9 cellular contexts compared by ENCODE assay signal in the genomic region with DNA sequence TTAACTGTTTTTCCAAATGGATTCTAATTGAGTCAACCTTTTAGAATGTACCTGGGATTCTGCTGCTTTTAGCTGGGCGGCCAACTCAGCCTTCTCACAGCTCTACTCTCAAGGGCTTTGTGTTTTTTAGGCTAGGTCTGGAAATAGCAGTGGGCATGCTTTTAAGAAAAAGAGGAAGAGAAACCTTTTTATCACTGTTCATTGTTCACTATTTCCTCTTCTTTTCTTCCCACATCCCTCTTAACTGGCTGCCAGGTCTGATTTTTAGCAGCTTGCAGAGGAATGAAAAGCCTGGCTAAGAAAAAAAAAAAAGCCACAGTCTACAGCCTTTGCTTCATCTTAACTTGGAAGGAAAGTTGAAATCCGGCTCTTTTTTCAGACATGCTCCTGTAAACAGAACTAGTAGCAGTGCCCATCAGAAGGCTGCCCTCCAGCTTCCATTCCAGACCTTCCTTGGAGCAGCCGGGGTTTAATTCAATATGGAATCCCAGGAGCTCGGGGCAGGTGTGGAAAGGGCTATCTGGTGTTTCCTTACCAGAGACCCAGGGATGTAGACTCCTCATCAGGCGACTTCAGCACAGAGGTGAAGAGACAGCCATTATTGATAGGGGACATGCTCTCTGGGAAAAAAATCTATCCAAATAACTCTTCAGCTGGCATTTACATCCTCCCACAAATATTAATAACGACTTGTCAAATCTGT.
DNase-seq lines count a peak whose midpoint lies in the region; ATAC-seq, FAIRE-seq and TF ChIP-seq lines count a peak whose summit lies in the region.
"Had no signal": no experiment of that assay in that cellular context is flagged by ENCODE, and none has a peak within 500 bp of the region (broad histone marks: within the 10 kb centered on the region; RNA-seq: fewer than 3 reads in every experiment).

No MANE protein-coding gene starts in this region.

- DNase-seq in GM12891 (ENCODE audit: insufficient read length, low spot score) (no peak), HCT116 (ENCODE audit: low read depth, low spot score) (no peak), HepG2 (ENCODE audit: low spot score) (no peak), left colon (no peak), T1000 (lab: John Stamatoyannopoulos, UW) (no peak), NCI-H1436 (lab: John Stamatoyannopoulos, UW) (no peak)
- DNase-seq in activated T-helper 1 cell treated with anti-CD3 and anti-CD28 coated beads, Interleukin-12 subunit alpha, Interleukin-12 subunit beta, Interleukin-2, Interleukin-4 antibody, amounts not matched to agents 30 ng/mL and 10 ng/mL and 1 ng/mL, durations not matched to agents 14 hours and 24 hours and 36 hours (ENCODE audit: low spot score), result no peak

- ATAC-seq in HCT116 (peak; percentile 59; the same call in 1 of the 2 replicates), HepG2 (peak; percentile 73), left colon (no peak)

- H3K4me2 ChIP-seq in HCT116 (ENCODE audit: low read length) (peak overlapping the region; percentile 69), OCI-LY3 (ENCODE audit: low read length) (peak overlapping the region; percentile 77), HepG2 (ENCODE audit: low read depth, low read length) (peak overlapping the region; percentile 51)

- no peaks in the 10 kb centered on the region for H3K27me3 ChIP-seq in HCT116 (ENCODE audit: insufficient read depth, low read length)
- peaks cover 62% of the 10 kb centered on the region for H3K27me3 ChIP-seq in OCI-LY3 (ENCODE audit: low read depth, low read length)
- H3K27me3 ChIP-seq in HepG2 (ENCODE audit: control insufficient read depth in 1 of 2, insufficient read depth in 2 of 2, low read length in 2 of 2), result peaks cover 2 to 58% of the 10 kb centered on the region in 2 experiments
- H3K27me3 ChIP-seq: thyroid gland had no signal

- H3K79me2 ChIP-seq in HCT116 (ENCODE audit: insufficient read depth, low read length), result no peaks in the 10 kb centered on the region
- H3K79me2 ChIP-seq in OCI-LY3 (ENCODE audit: low read length), result no peaks in the 10 kb centered on the region
- no peaks in the 10 kb centered on the region for H3K79me2 ChIP-seq in HepG2 (ENCODE audit: insufficient read depth, low read length)

- H3K27ac Mint-ChIP-seq in activated T-helper 1 cell treated with anti-CD3 and anti-CD28 coated beads, Interleukin-12 subunit alpha, Interleukin-12 subunit beta, Interleukin-2, Interleukin-4 antibody, amounts not matched to agents 30 ng/mL and 10 ng/mL and 1 ng/mL, durations not matched to agents 14 hours and 24 hours and 36 hours, result no peak overlapping the region

- H2AFZ ChIP-seq in HCT116 (ENCODE audit: low read depth, low read length, poor library complexity, severe bottlenecking), result peak overlapping the region; percentile 95
- no peak overlapping the region for H2AFZ ChIP-seq in OCI-LY3 (ENCODE audit: low read depth, low read length)
- H2AFZ ChIP-seq in HepG2 (ENCODE audit: low read length), result no peak overlapping the region

- peak overlapping the region in 1 of 2 experiments; percentile 44; a peak in 2 of 4 replicates for H3K4me3 ChIP-seq in HCT116 (replicated peaks in 1 of 2; ENCODE audit: low read depth in 1 of 2, low read length in 2 of 2)
- peak overlapping the region; percentile 74 for H3K4me3 ChIP-seq in OCI-LY3 (ENCODE audit: low read length)
- H3K4me3 ChIP-seq in HepG2 (replicated peaks in 1 of 3; ENCODE audit: insufficient read depth in 1 of 3, low read depth in 2 of 3, low read length in 3 of 3), result peak overlapping the region in 1 of 3 experiments; percentile 11; a peak in 1 of 6 replicates
- H3K4me3 ChIP-seq: thyroid gland had no signal

- H3K4me1 Mint-ChIP-seq in activated T-helper 1 cell treated with anti-CD3 and anti-CD28 coated beads, Interleukin-12 subunit alpha, Interleukin-12 subunit beta, Interleukin-2, Interleukin-4 antibody, amounts not matched to agents 30 ng/mL and 10 ng/mL and 1 ng/mL, durations not matched to agents 14 hours and 24 hours and 36 hours (ENCODE audit: low read depth), result peaks cover 8% of the 10 kb centered on the region

- intact Hi-C loops in HCT116 (cut with micrococcal nuclease), result loop anchor here (1.0 kb wide), 1 partner anchor 404 kb away; no protein-coding TSS in a partner anchor
- intact Hi-C loops in HepG2 (cut with micrococcal nuclease; ENCODE audit: unreplicated experiment), result loop anchor here (1.0 to 2.0 kb wide), 3 partner anchors 122 to 404 kb away; no protein-coding TSS in a partner anchor
- intact Hi-C loops in left colon (cut with DNase I, micrococcal nuclease), result loop anchor here in 1 of 2 donors (10.0 kb wide), 2 partner anchors 306 to 406 kb away; a partner anchor contains a TSS
- intact Hi-C loops in activated T-helper 1 cell treated with anti-CD3 and anti-CD28 coated beads, Interleukin-12 subunit alpha, Interleukin-12 subunit beta, Interleukin-2, Interleukin-4 antibody, amounts not matched to agents 30 ng/mL and 10 ng/mL and 1 ng/mL, durations not matched to agents 14 hours and 24 hours and 36 hours (cut with micrococcal nuclease), result loop anchor here (1.0 to 5.0 kb wide), 5 partner anchors 84 to 404 kb away; no protein-coding TSS in a partner anchor

- TF ChIP-seq POLR2A in GM12891 (IDR thresholded peaks at IDR 0.05; ENCODE audit: low read depth, low read length) (no peak), HCT116 (IDR thresholded peaks at IDR 0.05; ENCODE audit: borderline replicate concordance, extremely low read depth, insufficient read depth, insufficient read length) (no peak), HepG2 (IDR thresholded peaks at IDR 0.05; ENCODE audit: insufficient read depth in 1 of 2, low read depth in 2 of 2, low read length in 2 of 2) (no peak)

- H3K9ac ChIP-seq in HCT116 (ENCODE audit: low read length), result no peak overlapping the region
- peak overlapping the region; percentile 15; the same call in 1 of the 2 replicates for H3K9ac ChIP-seq in OCI-LY3 (ENCODE audit: low read length)
- no peak overlapping the region for H3K9ac ChIP-seq in HepG2 (ENCODE audit: insufficient read depth, low read depth, low read length)

- RAD21 ChIA-PET in HCT116 (lab: Charles Lee; ENCODE audit: low non-redundant PET in 1 of 2, low total read pairs in 2 of 2, uncharacterized antibody in 2 of 2, unreplicated experiment in 2 of 2), result interaction anchor here in 1 of 2 experiments (1.0 kb wide), 1 partner anchor 402 kb away, joined by 4 read pairs; no protein-coding TSS in a partner anchor

- FAIRE-seq in GM12891 (lab: Jason Lieb, UNC), result peak; percentile 64
- FAIRE-seq in HepG2 (lab: Jason Lieb, UNC), result no peak

- POLR2A ChIA-PET in HCT116 (lab: Charles Lee), result interaction anchor here (1.4 kb wide), 1 partner anchor 408 kb away, joined by 3 read pairs; a partner anchor contains a TSS
- POLR2A ChIA-PET in HepG2 (lab: Yijun Ruan, JAX), result interaction anchor here (1.0 to 6.4 kb wide), 3 partner anchors 47 to 305 kb away, joined by 3 to 39 read pairs (median 5); a partner anchor contains a TSS

- no peaks in the 10 kb centered on the region for H3K36me3 Mint-ChIP-seq in activated T-helper 1 cell treated with anti-CD3 and anti-CD28 coated beads, Interleukin-12 subunit alpha, Interleukin-12 subunit beta, Interleukin-2, Interleukin-4 antibody, amounts not matched to agents 30 ng/mL and 10 ng/mL and 1 ng/mL, durations not matched to agents 14 hours and 24 hours and 36 hours (ENCODE audit: low read depth)

- TF ChIP-seq CTCF in HCT116 (IDR thresholded peaks at IDR 0.05 in 2 of 3, conservative IDR thresholded peaks at IDR 0.05 in 1 of 3; ENCODE audit: borderline replicate concordance in 1 of 3, insufficient read depth in 1 of 3, low read depth in 2 of 3, low read length in 2 of 3) (no peak), OCI-LY3 (IDR thresholded peaks at IDR 0.05; ENCODE audit: low read depth, low read length) (no peak), HepG2 (CRISPR knock-in tag; IDR thresholded peaks at IDR 0.05) (no peak)

- peaks cover 13% of the 10 kb centered on the region for H3K27me3 Mint-ChIP-seq in activated T-helper 1 cell treated with anti-CD3 and anti-CD28 coated beads, Interleukin-12 subunit alpha, Interleukin-12 subunit beta, Interleukin-2, Interleukin-4 antibody, amounts not matched to agents 30 ng/mL and 10 ng/mL and 1 ng/mL, durations not matched to agents 14 hours and 24 hours and 36 hours (ENCODE audit: insufficient read depth)

- H3K9me3 Mint-ChIP-seq in activated T-helper 1 cell treated with anti-CD3 and anti-CD28 coated beads, Interleukin-12 subunit alpha, Interleukin-12 subunit beta, Interleukin-2, Interleukin-4 antibody, amounts not matched to agents 30 ng/mL and 10 ng/mL and 1 ng/mL, durations not matched to agents 14 hours and 24 hours and 36 hours, result no peaks in the 10 kb centered on the region

- H3K27ac ChIP-seq in HCT116 (ENCODE audit: low read depth, low read length) (no peak overlapping the region), OCI-LY3 (ENCODE audit: low read length) (no peak overlapping the region), HepG2 (ENCODE audit: extremely low read length, insufficient read depth, low read length) (no peak overlapping the region)
- H3K27ac ChIP-seq: thyroid gland had no signal

- H4K20me1 ChIP-seq in HCT116 (ENCODE audit: insufficient read depth) (no peaks in the 10 kb centered on the region), OCI-LY3 (ENCODE audit: insufficient read depth, low read length) (peaks cover 23% of the 10 kb centered on the region), HepG2 (ENCODE audit: insufficient read depth, low read length) (no peaks in the 10 kb centered on the region)

- BruUV-seq in HCT116 (replicated peaks; lab: Mats Ljungman, UMichigan), result no TSS peak
- no TSS peak for BruUV-seq in HepG2 (replicated peaks; lab: Mats Ljungman, UMichigan)

- TF ChIP-seq EP300 in HepG2 (IDR thresholded peaks at IDR 0.05; ENCODE audit: low read depth in 2 of 2, low read length in 2 of 2) (no peak), HepG2 (CRISPR knock-in tag; IDR thresholded peaks at IDR 0.05; ENCODE audit: borderline replicate concordance) (no peak)

- 21% methylated on average over 6 of the region's 6 CpGs for WGBS in HepG2 (ENCODE audit: low lambda C conversion rate)

- H3K9me3 ChIP-seq in HCT116 (ENCODE audit: control insufficient read depth in 1 of 2, insufficient read depth in 1 of 2, low read depth in 1 of 2, low read length in 2 of 2), result no peaks in the 10 kb centered on the region
- H3K9me3 ChIP-seq in OCI-LY3 (ENCODE audit: insufficient read depth, low read length), result no peaks in the 10 kb centered on the region
- H3K9me3 ChIP-seq in HepG2 (ENCODE audit: low read length), result no peaks in the 10 kb centered on the region
- H3K9me3 ChIP-seq: thyroid gland had no signal

- H3K4me1 ChIP-seq in HCT116 (ENCODE audit: control insufficient read depth in 1 of 2, insufficient read depth in 2 of 2, low read length in 2 of 2) (peaks cover 0 to 7% of the 10 kb centered on the region in 2 experiments; a peak in 1 of 4 replicates), OCI-LY3 (ENCODE audit: low read length) (peaks cover 40% of the 10 kb centered on the region), HepG2 (ENCODE audit: insufficient read depth, low read length) (peaks cover 12% of the 10 kb centered on the region)

- H3K4me3 Mint-ChIP-seq in activated T-helper 1 cell treated with anti-CD3 and anti-CD28 coated beads, Interleukin-12 subunit alpha, Interleukin-12 subunit beta, Interleukin-2, Interleukin-4 antibody, amounts not matched to agents 30 ng/mL and 10 ng/mL and 1 ng/mL, durations not matched to agents 14 hours and 24 hours and 36 hours, result no peak overlapping the region

- H3K9me2 ChIP-seq in HCT116 (ENCODE audit: insufficient read depth), result no peaks in the 10 kb centered on the region

- H3K36me3 ChIP-seq in HCT116 (ENCODE audit: control insufficient read depth in 1 of 2, insufficient read depth in 2 of 2, low read length in 2 of 2) (no peaks in the 10 kb centered on the region), OCI-LY3 (replicated peaks; ENCODE audit: low read depth, low read length) (no peaks in the 10 kb centered on the region), HepG2 (replicated peaks in 1 of 2; ENCODE audit: control insufficient read depth in 1 of 2, insufficient read depth in 2 of 2, low read length in 2 of 2) (no peaks in the 10 kb centered on the region)
- H3K36me3 ChIP-seq: thyroid gland had no signal

- in situ Hi-C loops in HepG2 (cut with HindIII; ENCODE audit: extremely low pct_ligation_motif_present, low pct_unique_long_range_greater_than_20kb), result loop anchor here (5.0 kb wide), 1 partner anchor 309 kb away; a partner anchor contains a TSS

- CTCF ChIA-PET in HCT116 (lab: Charles Lee), result interaction anchor here (0.9 to 2.4 kb wide), 16 partner anchors 10 to 408 kb away, joined by 3 to 26 read pairs (median 6); a partner anchor contains a TSS
- CTCF ChIA-PET in HepG2 (lab: Yijun Ruan, JAX; ENCODE audit: low intra/inter-chr PET ratio, low total read pairs), result interaction anchor here (1.2 to 2.6 kb wide), 4 partner anchors 115 to 407 kb away, joined by 3 to 20 read pairs (median 12); a partner anchor contains a TSS

- TF ChIP-seq RAD21 in HCT116 (IDR thresholded peaks at IDR 0.05; ENCODE audit: low read depth), result no peak
- TF ChIP-seq RAD21 in HepG2 (CRISPR knock-in tag; IDR thresholded peaks at IDR 0.05), result no peak
